Comparison of ENCODE assay signal across 29 cellular contexts in the genomic region with DNA sequence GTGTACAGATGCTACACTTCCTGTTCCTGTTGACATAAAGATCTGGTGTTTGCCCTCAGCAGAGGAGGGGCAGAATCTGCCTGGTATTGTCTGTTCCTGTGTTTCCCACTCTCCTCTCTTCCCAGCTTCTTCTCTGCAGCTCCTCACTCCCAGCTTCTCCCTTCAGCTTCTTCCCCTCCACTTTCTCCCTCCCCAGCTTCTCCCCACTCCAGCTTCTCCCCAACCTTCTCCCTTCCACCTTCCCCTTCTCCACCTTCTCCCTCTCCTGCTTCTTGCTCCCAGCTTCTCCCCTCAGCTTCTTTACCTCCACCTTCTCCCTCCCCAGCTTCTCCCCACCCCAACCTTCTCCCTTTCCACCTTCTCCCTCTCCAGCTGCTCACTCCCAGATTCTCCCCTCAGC.
"Had no signal": no experiment of that assay in that cellular context is flagged by ENCODE, and none has a peak within 500 bp of the region (broad histone marks: within the 10 kb centered on the region; RNA-seq: fewer than 3 reads in every experiment).

No MANE protein-coding gene starts in this region.

- H3K9me3 ChIP-seq: neutrophil, ovary, prostate gland, testis, thyroid gland, transverse colon, upper lobe of left lung had no signal

- H3K27ac ChIP-seq: left ventricle myocardium inferior, neural progenitor cell, neutrophil, ovary, prostate gland, skin epidermis, stomach, testis, thyroid gland, transverse colon, upper lobe of left lung had no signal

- H3K36me3 Mint-ChIP-seq: immature natural killer cell; mesothelial cell of epicardium; naive B cell; natural killer cell; neural progenitor cell; stimulated activated naive B cell treated with anti-CD40 and anti-IgM and Interleukin-4, amounts not matched to agents 10 μg/mL and 1 μg/mL and 100 μg/mL, for 72 hours had no signal

- H3K9me3 Mint-ChIP-seq: mesothelial cell of epicardium, nephron progenitor cell, neural progenitor cell had no signal

- H3K4me3 Mint-ChIP-seq: immature natural killer cell; mesothelial cell of epicardium; naive B cell; natural killer cell; nephron progenitor cell; neural progenitor cell; stimulated activated naive B cell treated with anti-CD40 and anti-IgM and Interleukin-4, amounts not matched to agents 10 μg/mL and 1 μg/mL and 100 μg/mL, for 72 hours had no signal

- H3K27me3 Mint-ChIP-seq: naive B cell; stimulated activated naive B cell treated with anti-CD40 and anti-IgM and Interleukin-4, amounts not matched to agents 10 μg/mL and 1 μg/mL and 100 μg/mL, for 72 hours had no signal

- H3K4me2 ChIP-seq: neural progenitor cell had no signal

- H2AFZ ChIP-seq: neural progenitor cell had no signal

- H3K4me1 Mint-ChIP-seq: immature natural killer cell; naive B cell; natural killer cell; nephron progenitor cell; neural progenitor cell; stimulated activated naive B cell treated with anti-CD40 and anti-IgM and Interleukin-4, amounts not matched to agents 10 μg/mL and 1 μg/mL and 100 μg/mL, for 72 hours had no signal

- H3K4me1 ChIP-seq: left ventricle myocardium inferior, neural progenitor cell, prostate gland, stomach, testis, thyroid gland, transverse colon, upper lobe of left lung had no signal

- DNase-seq: hypothalamus; immature natural killer cell; left ventricle myocardium inferior; mesendoderm; naive B cell; natural killer cell; nephron progenitor cell; occipital lobe; ovary; retina; right cardiac atrium; stimulated activated CD4-positive, alpha-beta T cell treated with anti-CD3 and anti-CD28 coated beads, Interleukin-12 subunit alpha, Interleukin-12 subunit beta, amount 100 ng/mL, for 4 hours; stimulated activated CD4-positive, alpha-beta T cell treated with anti-CD3 and anti-CD28 coated beads, Interleukin-15, amount 100 ng/mL, for 24 hours; stimulated activated CD4-positive, alpha-beta T cell treated with anti-CD3 and anti-CD28 coated beads, Interleukin-2, amount 100 ng/mL, for 24 hours; stimulated activated CD4-positive, alpha-beta T cell treated with anti-CD3 and anti-CD28 coated beads, Interleukin-4, amount 100 ng/mL, for 1 hour; stimulated activated naive B cell treated with anti-CD40 and anti-IgM and Interleukin-4, amounts not matched to agents 10 μg/mL and 1 μg/mL and 100 μg/mL, for 72 hours; stimulated activated naive CD8-positive, alpha-beta T cell treated with anti-CD3 and anti-CD28 coated beads, Interleukin-15, Interleukin-2, amounts not matched to agents 100 U/mL and 50 U/mL, for 24 hours; stomach; testis; thyroid gland; transverse colon; upper lobe of left lung had no signal

- H3K36me3 ChIP-seq: left ventricle myocardium inferior, neural progenitor cell, neutrophil, ovary, prostate gland, stomach, thyroid gland, transverse colon, upper lobe of left lung had no signal

- H3K9ac ChIP-seq: neural progenitor cell had no signal

- H3K27me3 ChIP-seq: neural progenitor cell, neutrophil, ovary, stomach, testis, thyroid gland, transverse colon, upper lobe of left lung had no signal

- H3K4me3 ChIP-seq: left ventricle myocardium inferior, lung, neural progenitor cell, ovary, prostate gland, skin epidermis, stomach, testis, thyroid gland, transverse colon, upper lobe of left lung had no signal

- ATAC-seq: natural killer cell; right cardiac atrium; sciatic nerve; stimulated activated naive B cell treated with anti-CD40 and anti-IgM and Interleukin-4, amounts not matched to agents 10 μg/mL and 1 μg/mL and 100 μg/mL, for 72 hours; stimulated activated naive CD8-positive, alpha-beta T cell treated with anti-CD3 and anti-CD28 coated beads, Interleukin-15, Interleukin-2, amounts not matched to agents 100 U/mL and 50 U/mL, for 24 hours had no signal

- H3K27ac Mint-ChIP-seq: immature natural killer cell; mesothelial cell of epicardium; natural killer cell; nephron progenitor cell; neural progenitor cell; stimulated activated naive B cell treated with anti-CD40 and anti-IgM and Interleukin-4, amounts not matched to agents 10 μg/mL and 1 μg/mL and 100 μg/mL, for 72 hours had no signal
